ENCODE assay signal across 1 cellular context in genomic region chr21:5243715-5244375, GRCh38.
TF ChIP-seq lines count a peak whose summit lies in the region.
"Not testable (repeated sequence)": the region's sequence is repeated elsewhere in the genome, so short reads cannot be mapped to it uniquely, and the experiment has no call there.

No MANE protein-coding gene starts in this region.

TF ChIP-seq in K562, 482 proteins besides CTCF, POLR2A, EP300 and RAD21 (continued from another document):
- TF ChIP-seq UBTF (IDR thresholded peaks at IDR 0.05; ENCODE audit: borderline replicate concordance in 1 of 2, low read depth in 2 of 2, low read length in 2 of 2) = 0 out of 4 replicates have a peak, but pooled peaks of 1 of the 2 experiments have one; percentile 40
- TF ChIP-seq ZNF766 (CRISPR knock-in tag; conservative IDR thresholded peaks at IDR 0.05) = peak; percentile 80
- TF ChIP-seq ZNF589 (CRISPR knock-in tag; IDR thresholded peaks at IDR 0.05; ENCODE audit: low read depth) = peak; percentile 87
- peak; percentile 93 for TF ChIP-seq HMBOX1 (IDR thresholded peaks at IDR 0.05)
- TF ChIP-seq CBFA2T2 (conservative IDR thresholded peaks at IDR 0.05) = peak; percentile 84
- TF ChIP-seq CBFA2T3 (IDR thresholded peaks at IDR 0.05) = peak; percentile 88
- TF ChIP-seq NUFIP1 (IDR thresholded peaks at IDR 0.05; ENCODE audit: partially characterized antibody) = peak; percentile 56
- peak; percentile 76 for TF ChIP-seq MAFF (IDR thresholded peaks at IDR 0.05; ENCODE audit: low read length)
- TF ChIP-seq JUN (IDR thresholded peaks at IDR 0.05; ENCODE audit: borderline replicate concordance, low read depth, low read length) = peak; percentile 22; the same call in 1 of the 2 replicates
- TF ChIP-seq JUN (CRISPR knock-in tag; IDR thresholded peaks at IDR 0.05; ENCODE audit: borderline replicate concordance); MYC (CRISPR knock-in tag; IDR thresholded peaks at IDR 0.05; ENCODE audit: borderline replicate concordance, low read depth); ATF3 (CRISPR knock-in tag; conservative IDR thresholded peaks at IDR 0.05); ETV6 (CRISPR knock-in tag; IDR thresholded peaks at IDR 0.05; ENCODE audit: borderline replicate concordance): not testable (repeated sequence)
- peak; percentile 63 for TF ChIP-seq NFIC (IDR thresholded peaks at IDR 0.05)
- TF ChIP-seq MYC (IDR thresholded peaks at IDR 0.05; ENCODE audit: low read depth, low read length) = peak; percentile 11; the same call in 1 of the 2 replicates
- peak; percentile 92 for TF ChIP-seq ARID1B (IDR thresholded peaks at IDR 0.05)
- TF ChIP-seq NFRKB (IDR thresholded peaks at IDR 0.05; ENCODE audit: low read depth) = 0 out of 2 replicates have a peak, but pooled peaks have one; percentile 34
- peak in 1 of 2 experiments; percentile 54; a peak in 2 of 4 replicates for TF ChIP-seq MNT (conservative IDR thresholded peaks at IDR 0.05)
- TF ChIP-seq CC2D1A (IDR thresholded peaks at IDR 0.05) = 0 out of 2 replicates have a peak, but pooled peaks have one; percentile 38
- TF ChIP-seq ATF3 (IDR thresholded peaks at IDR 0.05) = peak; percentile 27; the same call in 1 of the 2 replicates
- TF ChIP-seq GATA2 (CRISPR knock-in tag; IDR thresholded peaks at IDR 0.05) = peak; percentile 60
- TF ChIP-seq SMARCE1 (IDR thresholded peaks at IDR 0.05) = peak; percentile 83
- 0 out of 4 replicates have a peak, but pooled peaks of 1 of the 2 experiments have one; percentile 28 for TF ChIP-seq ETV6 (IDR thresholded peaks at IDR 0.05; ENCODE audit: borderline replicate concordance in 1 of 2, low read depth in 2 of 2, low read length in 1 of 2)
